1 cellular context compared by ENCODE assay signal in the genomic region with DNA sequence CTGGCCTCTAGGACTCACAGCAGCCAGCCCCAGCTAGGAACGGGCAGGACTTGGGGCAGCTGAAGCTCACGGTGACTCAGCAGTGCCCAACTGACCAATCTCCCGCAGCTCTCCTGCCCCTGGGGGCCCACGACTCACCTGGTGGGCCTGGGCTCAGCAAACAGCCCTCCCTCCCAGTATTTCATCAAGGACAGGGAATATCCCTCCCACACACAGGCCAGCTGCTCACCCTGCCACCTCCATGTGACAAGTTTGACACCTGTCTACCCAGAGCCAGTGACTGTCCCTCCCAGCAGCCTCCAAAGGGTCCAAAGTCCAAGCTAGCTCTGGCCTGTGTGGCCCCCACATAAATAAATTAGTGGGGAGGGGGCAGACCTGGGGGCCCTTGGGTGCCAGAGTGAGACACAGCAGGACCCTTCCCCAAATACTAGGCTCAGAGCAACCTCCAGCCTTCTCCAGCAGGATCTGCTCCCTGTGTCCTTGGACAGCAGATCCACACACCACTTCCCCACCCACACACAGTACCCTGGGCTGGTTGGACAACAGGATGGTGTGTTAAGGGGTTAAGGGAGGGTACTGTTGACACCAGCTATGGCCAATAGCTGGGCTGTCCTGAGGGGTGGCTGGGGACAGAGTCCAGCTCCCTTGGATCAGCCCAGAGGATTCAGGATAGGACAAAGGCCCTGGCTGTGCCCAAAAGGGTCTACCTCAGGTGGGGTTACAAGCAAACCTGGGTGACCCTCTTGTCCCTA.
A peak's percentile ranks its signal among the peaks of the same experiment; 100 is the strongest.
TF ChIP-seq lines count a peak whose summit lies in the region.

No MANE protein-coding gene starts in this region.

TF ChIP-seq in HepG2, 621 proteins besides CTCF, POLR2A, EP300 and RAD21 (continued from another document):
- TF ChIP-seq, protein P1, sequence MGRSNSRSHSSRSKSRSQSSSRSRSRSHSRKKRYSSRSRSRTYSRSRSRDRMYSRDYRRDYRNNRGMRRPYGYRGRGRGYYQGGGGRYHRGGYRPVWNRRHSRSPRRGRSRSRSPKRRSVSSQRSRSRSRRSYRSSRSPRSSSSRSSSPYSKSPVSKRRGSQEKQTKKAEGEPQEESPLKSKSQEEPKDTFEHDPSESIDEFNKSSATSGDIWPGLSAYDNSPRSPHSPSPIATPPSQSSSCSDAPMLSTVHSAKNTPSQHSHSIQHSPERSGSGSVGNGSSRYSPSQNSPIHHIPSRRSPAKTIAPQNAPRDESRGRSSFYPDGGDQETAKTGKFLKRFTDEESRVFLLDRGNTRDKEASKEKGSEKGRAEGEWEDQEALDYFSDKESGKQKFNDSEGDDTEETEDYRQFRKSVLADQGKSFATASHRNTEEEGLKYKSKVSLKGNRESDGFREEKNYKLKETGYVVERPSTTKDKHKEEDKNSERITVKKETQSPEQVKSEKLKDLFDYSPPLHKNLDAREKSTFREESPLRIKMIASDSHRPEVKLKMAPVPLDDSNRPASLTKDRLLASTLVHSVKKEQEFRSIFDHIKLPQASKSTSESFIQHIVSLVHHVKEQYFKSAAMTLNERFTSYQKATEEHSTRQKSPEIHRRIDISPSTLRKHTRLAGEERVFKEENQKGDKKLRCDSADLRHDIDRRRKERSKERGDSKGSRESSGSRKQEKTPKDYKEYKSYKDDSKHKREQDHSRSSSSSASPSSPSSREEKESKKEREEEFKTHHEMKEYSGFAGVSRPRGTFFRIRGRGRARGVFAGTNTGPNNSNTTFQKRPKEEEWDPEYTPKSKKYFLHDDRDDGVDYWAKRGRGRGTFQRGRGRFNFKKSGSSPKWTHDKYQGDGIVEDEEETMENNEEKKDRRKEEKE (IDR thresholded peaks at IDR 0.05) = no peak
- peak; percentile 83 for TF ChIP-seq ZNF343 (CRISPR knock-in tag; IDR thresholded peaks at IDR 0.05)
- TF ChIP-seq MIER3 (CRISPR knock-in tag; IDR thresholded peaks at IDR 0.05; ENCODE audit: borderline replicate concordance) = peak; percentile 70
- no peak for TF ChIP-seq ZNF253 (CRISPR knock-in tag; IDR thresholded peaks at IDR 0.05; ENCODE audit: borderline replicate concordance)
- TF ChIP-seq ZNF614 (CRISPR knock-in tag; IDR thresholded peaks at IDR 0.05; ENCODE audit: borderline replicate concordance) = peak; percentile 51
- peak; percentile 73 for TF ChIP-seq TARDBP (CRISPR knock-in tag; IDR thresholded peaks at IDR 0.05)
- peak; percentile 75; the same call in 1 of the 2 replicates for TF ChIP-seq FOXO4 (CRISPR knock-in tag; conservative IDR thresholded peaks at IDR 0.05)
- TF ChIP-seq SMAD3 (CRISPR knock-in tag; IDR thresholded peaks at IDR 0.05) = peak; percentile 54; the same call in 1 of the 2 replicates
- peak; percentile 73; the same call in 1 of the 2 replicates for TF ChIP-seq ZNF670 (CRISPR knock-in tag; IDR thresholded peaks at IDR 0.05; ENCODE audit: borderline replicate concordance)
- TF ChIP-seq ZNF451 (CRISPR knock-in tag; IDR thresholded peaks at IDR 0.05) = peak; percentile 95
- TF ChIP-seq ZNF546 (CRISPR knock-in tag; conservative IDR thresholded peaks at IDR 0.05) = 0 out of 2 replicates have a peak, but pooled peaks have one; percentile 48
- TF ChIP-seq ZNF333 (CRISPR knock-in tag; IDR thresholded peaks at IDR 0.05; ENCODE audit: borderline replicate concordance) = 0 out of 2 replicates have a peak, but pooled peaks have one; percentile 40
- TF ChIP-seq ZBTB20 (CRISPR knock-in tag; IDR thresholded peaks at IDR 0.05; ENCODE audit: borderline replicate concordance, low read depth) = peak; percentile 73
